In the genomic region with DNA sequence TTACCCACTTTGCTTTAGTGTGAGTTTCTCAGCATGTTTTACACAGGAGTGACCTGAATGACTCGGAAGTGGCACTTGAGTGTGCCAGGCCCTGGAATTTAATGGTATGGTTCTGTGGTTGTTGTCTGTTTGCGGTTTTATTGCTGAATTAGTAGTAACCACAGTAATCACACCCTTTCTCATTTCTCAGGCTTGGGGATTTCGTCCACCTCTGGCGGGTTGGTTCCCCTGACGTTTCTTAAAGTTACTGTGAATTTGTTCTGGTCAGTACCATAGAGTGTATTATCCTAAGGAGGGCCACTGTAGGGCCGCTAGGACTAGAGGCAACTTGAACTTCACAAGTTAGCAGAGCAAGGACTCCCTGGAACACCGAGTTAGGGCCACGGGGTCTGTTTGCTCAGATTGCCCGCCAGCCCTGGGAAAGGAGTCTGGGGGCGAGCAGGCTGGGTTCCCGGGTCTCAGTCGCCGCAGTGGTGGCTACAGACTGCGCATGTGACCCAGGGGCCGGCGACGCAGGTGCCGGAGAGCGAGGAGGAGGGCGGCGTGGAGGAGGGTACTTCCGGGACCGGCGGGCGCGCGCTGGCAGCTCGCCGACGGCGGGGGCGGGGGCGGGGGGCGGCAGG, we compare ENCODE assay signal across 1 cellular context.
TF ChIP-seq lines count a peak whose summit lies in the region.

No MANE protein-coding gene starts in this region.

TF ChIP-seq in K562, 482 proteins besides CTCF, POLR2A, EP300 and RAD21 (continued from another document and continues in another):
- no peak; a peak in 1 of 3 replicates for TF ChIP-seq CBX3 (IDR thresholded peaks at IDR 0.05; ENCODE audit: borderline replicate concordance in 1 of 2, low read length in 2 of 2)
- TF ChIP-seq ELF1 (tag; IDR thresholded peaks at IDR 0.05), result peak; percentile 87
- no peak for TF ChIP-seq KHSRP (IDR thresholded peaks at IDR 0.05)
- no peak for TF ChIP-seq PTBP1 (IDR thresholded peaks at IDR 0.05; ENCODE audit: low read depth, low read length)
- no peak for TF ChIP-seq CEBPG (CRISPR knock-in tag; IDR thresholded peaks at IDR 0.05)
- TF ChIP-seq CEBPG (tag; conservative IDR thresholded peaks at IDR 0.05 in 1 of 2, IDR thresholded peaks at IDR 0.05 in 1 of 2), result no peak
- TF ChIP-seq GABPB1 (CRISPR knock-in tag; IDR thresholded peaks at IDR 0.05), result 0 out of 2 replicates have a peak, but pooled peaks have one; percentile 59
- no peak for TF ChIP-seq NFXL1 (CRISPR knock-in tag; IDR thresholded peaks at IDR 0.05)
- TF ChIP-seq SAFB2 (IDR thresholded peaks at IDR 0.05; ENCODE audit: borderline replicate concordance, low read depth, low read length, severe bottlenecking), result no peak
- peak; percentile 77 for TF ChIP-seq SUPT5H (IDR thresholded peaks at IDR 0.05)
- no peak for TF ChIP-seq SRSF9 (IDR thresholded peaks at IDR 0.05; ENCODE audit: borderline replicate concordance, low read depth, low read length)
- TF ChIP-seq MEIS2 (IDR thresholded peaks at IDR 0.05; ENCODE audit: partially characterized antibody), result no peak
- no peak for TF ChIP-seq DEAF1 (CRISPR knock-in tag; IDR thresholded peaks at IDR 0.05)
- TF ChIP-seq ZNF224 (CRISPR knock-in tag; IDR thresholded peaks at IDR 0.05), result no peak
- TF ChIP-seq BCLAF1 (IDR thresholded peaks at IDR 0.05; ENCODE audit: borderline replicate concordance in 1 of 2, control insufficient read depth in 1 of 2, low read depth in 2 of 2, low read length in 1 of 2), result no peak
- TF ChIP-seq CREM (IDR thresholded peaks at IDR 0.05; ENCODE audit: low read depth), result 0 out of 2 replicates have a peak, but pooled peaks have one; percentile 6
- no peak for TF ChIP-seq PBX2 (CRISPR knock-in tag; IDR thresholded peaks at IDR 0.05; ENCODE audit: low read depth)
- TF ChIP-seq PBX2 (tag; conservative IDR thresholded peaks at IDR 0.05; ENCODE audit: low read depth), result no peak
- no peak for TF ChIP-seq THAP7 (CRISPR knock-in tag; IDR thresholded peaks at IDR 0.05)
- peak; percentile 61 for TF ChIP-seq RAD51 (IDR thresholded peaks at IDR 0.05; ENCODE audit: borderline replicate concordance, low read depth)
- no peak for TF ChIP-seq ZNF282 (CRISPR knock-in tag; IDR thresholded peaks at IDR 0.05)
- no peak for TF ChIP-seq ZNF507 (tag; conservative IDR thresholded peaks at IDR 0.05)
- 0 out of 4 replicates have a peak, but pooled peaks of 1 of the 2 experiments have one; percentile 9 for TF ChIP-seq TRIM24 (IDR thresholded peaks at IDR 0.05)
- TF ChIP-seq OTX1 (CRISPR knock-in tag; IDR thresholded peaks at IDR 0.05), result no peak
- 0 out of 2 replicates have a peak, but pooled peaks have one; percentile 52 for TF ChIP-seq POLR2H (tag; IDR thresholded peaks at IDR 0.05; ENCODE audit: low read depth)
- TF ChIP-seq RUNX1 (IDR thresholded peaks at IDR 0.05; ENCODE audit: low read depth), result no peak
- 0 out of 2 replicates have a peak, but pooled peaks have one; percentile 23 for TF ChIP-seq GATAD2A (IDR thresholded peaks at IDR 0.05)
- TF ChIP-seq CBFB (CRISPR knock-in tag; IDR thresholded peaks at IDR 0.05), result no peak
- TF ChIP-seq, protein P1, sequence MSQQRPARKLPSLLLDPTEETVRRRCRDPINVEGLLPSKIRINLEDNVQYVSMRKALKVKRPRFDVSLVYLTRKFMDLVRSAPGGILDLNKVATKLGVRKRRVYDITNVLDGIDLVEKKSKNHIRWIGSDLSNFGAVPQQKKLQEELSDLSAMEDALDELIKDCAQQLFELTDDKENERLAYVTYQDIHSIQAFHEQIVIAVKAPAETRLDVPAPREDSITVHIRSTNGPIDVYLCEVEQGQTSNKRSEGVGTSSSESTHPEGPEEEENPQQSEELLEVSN (IDR thresholded peaks at IDR 0.05; ENCODE audit: borderline replicate concordance in 1 of 2, extremely low read depth in 1 of 2, insufficient read depth in 1 of 2, insufficient read length in 1 of 2, low read depth in 1 of 2, low read length in 1 of 2, poor library complexity in 1 of 2, severe bottlenecking in 1 of 2), result peak in 1 of 2 experiments; percentile 84
- TF ChIP-seq HDAC1 (IDR thresholded peaks at IDR 0.05), result no peak
- no peak for TF ChIP-seq ZNF133 (CRISPR knock-in tag; IDR thresholded peaks at IDR 0.05)
- 0 out of 2 replicates have a peak, but pooled peaks have one; percentile 20 for TF ChIP-seq PML (IDR thresholded peaks at IDR 0.05; ENCODE audit: low read length)
- TF ChIP-seq MIER1 (IDR thresholded peaks at IDR 0.05; ENCODE audit: low read depth), result no peak
- TF ChIP-seq BMI1 (IDR thresholded peaks at IDR 0.05; ENCODE audit: low read length), result no peak
- no peak for TF ChIP-seq PHB2 (IDR thresholded peaks at IDR 0.05; ENCODE audit: low read depth)
- TF ChIP-seq CBX2 (IDR thresholded peaks at IDR 0.05; ENCODE audit: insufficient read depth, low read length, poor library complexity, severe bottlenecking), result no peak
- no peak for TF ChIP-seq ZNF121 (CRISPR knock-in tag; conservative IDR thresholded peaks at IDR 0.05)
- no peak for TF ChIP-seq SMC3 (conservative IDR thresholded peaks at IDR 0.05; ENCODE audit: insufficient read depth, low read depth, low read length)
- peak; percentile 63 for TF ChIP-seq POLR2B (IDR thresholded peaks at IDR 0.05; ENCODE audit: low read depth, partially characterized antibody)
- TF ChIP-seq, protein P2, sequence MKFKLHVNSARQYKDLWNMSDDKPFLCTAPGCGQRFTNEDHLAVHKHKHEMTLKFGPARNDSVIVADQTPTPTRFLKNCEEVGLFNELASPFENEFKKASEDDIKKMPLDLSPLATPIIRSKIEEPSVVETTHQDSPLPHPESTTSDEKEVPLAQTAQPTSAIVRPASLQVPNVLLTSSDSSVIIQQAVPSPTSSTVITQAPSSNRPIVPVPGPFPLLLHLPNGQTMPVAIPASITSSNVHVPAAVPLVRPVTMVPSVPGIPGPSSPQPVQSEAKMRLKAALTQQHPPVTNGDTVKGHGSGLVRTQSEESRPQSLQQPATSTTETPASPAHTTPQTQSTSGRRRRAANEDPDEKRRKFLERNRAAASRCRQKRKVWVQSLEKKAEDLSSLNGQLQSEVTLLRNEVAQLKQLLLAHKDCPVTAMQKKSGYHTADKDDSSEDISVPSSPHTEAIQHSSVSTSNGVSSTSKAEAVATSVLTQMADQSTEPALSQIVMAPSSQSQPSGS (CRISPR knock-in tag; IDR thresholded peaks at IDR 0.05), result no peak
- TF ChIP-seq BDP1 (IDR thresholded peaks at IDR 0.05; ENCODE audit: insufficient read depth, insufficient read length), result no peak
- TF ChIP-seq RNF2 (IDR thresholded peaks at IDR 0.05), result no peak
- TF ChIP-seq GMEB1 (CRISPR knock-in tag; IDR thresholded peaks at IDR 0.05), result peak; percentile 50; the same call in 1 of the 2 replicates
- TF ChIP-seq MBD1 (CRISPR knock-in tag; IDR thresholded peaks at IDR 0.05), result no peak
- TF ChIP-seq, protein P3, sequence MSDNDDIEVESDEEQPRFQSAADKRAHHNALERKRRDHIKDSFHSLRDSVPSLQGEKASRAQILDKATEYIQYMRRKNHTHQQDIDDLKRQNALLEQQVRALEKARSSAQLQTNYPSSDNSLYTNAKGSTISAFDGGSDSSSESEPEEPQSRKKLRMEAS (CRISPR knock-in tag; IDR thresholded peaks at IDR 0.05), result peak; percentile 46
- no peak for TF ChIP-seq RBM17 (IDR thresholded peaks at IDR 0.05; ENCODE audit: borderline replicate concordance, low read depth, low read length)
- TF ChIP-seq XRCC4 (IDR thresholded peaks at IDR 0.05; ENCODE audit: extremely low read depth, insufficient read depth, insufficient read length), result no peak
- TF ChIP-seq ZNF589 (CRISPR knock-in tag; IDR thresholded peaks at IDR 0.05; ENCODE audit: low read depth), result no peak
- no peak for TF ChIP-seq GATA2 (CRISPR knock-in tag; IDR thresholded peaks at IDR 0.05)
- TF ChIP-seq HDGF (IDR thresholded peaks at IDR 0.05), result no peak
- TF ChIP-seq EP400 (IDR thresholded peaks at IDR 0.05), result peak; percentile 70
- TF ChIP-seq HDAC3 (IDR thresholded peaks at IDR 0.05; ENCODE audit: borderline replicate concordance, partially characterized antibody), result no peak
